Comparison of ENCODE assay signal across 23 cellular contexts in genomic region chr9:83449166-83449565, GRCh38.
DNase-seq lines count a peak whose midpoint lies in the region; ATAC-seq and TF ChIP-seq lines count a peak whose summit lies in the region.
"Had no signal": no experiment of that assay in that cellular context is flagged by ENCODE, and none has a peak within 500 bp of the region (broad histone marks: within the 10 kb centered on the region; RNA-seq: fewer than 3 reads in every experiment).

No MANE protein-coding gene starts in this region.

- H3K4me1 Mint-ChIP-seq in neural crest cell, result peaks cover 3% of the 10 kb centered on the region
- H3K4me1 Mint-ChIP-seq in MCF 10A (ENCODE audit: insufficient read depth, unreplicated experiment), result peaks cover 7% of the 10 kb centered on the region
- H3K4me1 Mint-ChIP-seq: activated CD4-positive, alpha-beta T cell treated with anti-CD3 and anti-CD28 coated beads, Interleukin-2, amount 10 ng/mL, durations not matched to agents 7 days and 5 days had no signal

- TF ChIP-seq CTCF in BE2C (IDR thresholded peaks at IDR 0.05; ENCODE audit: low read depth, low read length) (no peak), left ventricle myocardium inferior (IDR thresholded peaks at IDR 0.05; ENCODE audit: borderline replicate concordance) (no peak), neural crest cell (conservative IDR thresholded peaks at IDR 0.05) (no peak), MCF 10A (IDR thresholded peaks at IDR 0.05; ENCODE audit: unreplicated experiment) (no peak)

- DNase-seq in BE2C (peak; percentile 33), SK-N-DZ (ENCODE audit: low spot score) (peak; percentile 10), left ventricle myocardium inferior (peak; percentile 36), neural crest cell (ENCODE audit: low read depth, low spot score) (no peak), NCI-H510A treated with DMSO at 0.1 percent for 48 hours (lab: John Stamatoyannopoulos, UW) (no peak), MCF 10A (ENCODE audit: unreplicated experiment) (no peak), NCI-H2107 (lab: John Stamatoyannopoulos, UW) (no peak)
- DNase-seq: activated CD4-positive, alpha-beta T cell treated with anti-CD3 and anti-CD28 coated beads, Interleukin-2, amount 10 ng/mL, durations not matched to agents 7 days and 5 days; activated CD8-positive, alpha-beta memory T cell treated with anti-CD3 and anti-CD28 coated beads, Interleukin-2, amount 50 U/mL, for 48 hours; activated naive CD4-positive, alpha-beta T cell treated with Interleukin-2 at 50 U/mL for 16 hours; CD8-positive, alpha-beta T cell; effector memory CD8-positive, alpha-beta T cell; hypothalamus; IMR-90; islet precursor cell; MM.1S; NCI-H146; NCI-H2227 treated with DMSO at 0.1 percent for 48 hours; psoas muscle had no signal

- H3K9me3 Mint-ChIP-seq in neural crest cell, result no peaks in the 10 kb centered on the region
- no peaks in the 10 kb centered on the region for H3K9me3 Mint-ChIP-seq in MCF 10A (ENCODE audit: unreplicated experiment)
- H3K9me3 Mint-ChIP-seq: activated CD4-positive, alpha-beta T cell treated with anti-CD3 and anti-CD28 coated beads, Interleukin-2, amount 10 ng/mL, durations not matched to agents 7 days and 5 days; CD8-positive, alpha-beta T cell; effector memory CD8-positive, alpha-beta T cell; neural progenitor cell; T-helper 1 cell treated with Interleukin-12 subunit alpha and Interleukin-12 subunit beta and Interleukin-4 antibody, amounts not matched to agents 30 μg/mL and 1 μg/mL, for 36 hours had no signal

- POLR2A ChIA-PET in MCF 10A (lab: Yijun Ruan, JAX), result no interaction called here

- no peak for ATAC-seq in GM21515 (IDR thresholded peaks at IDR 0.05; ENCODE audit: unreplicated experiment)
- ATAC-seq: CD8-positive, alpha-beta T cell; effector memory CD8-positive, alpha-beta T cell; psoas muscle had no signal

- intact Hi-C loops in left ventricle myocardium inferior (cut with micrococcal nuclease), result no loop called here
- intact Hi-C loops in MCF 10A (cut with micrococcal nuclease), result no loop called here

- peak overlapping the region; percentile 93 for H3K27ac Mint-ChIP-seq in neural crest cell (ENCODE audit: unreplicated experiment)
- H3K27ac Mint-ChIP-seq in MCF 10A (ENCODE audit: low read depth, unreplicated experiment), result no peak overlapping the region
- H3K27ac Mint-ChIP-seq: activated CD4-positive, alpha-beta T cell treated with anti-CD3 and anti-CD28 coated beads, Interleukin-2, amount 10 ng/mL, durations not matched to agents 7 days and 5 days; CD8-positive, alpha-beta T cell; effector memory CD8-positive, alpha-beta T cell; T-helper 1 cell treated with Interleukin-12 subunit alpha and Interleukin-12 subunit beta and Interleukin-4 antibody, amounts not matched to agents 30 μg/mL and 1 μg/mL, for 36 hours had no signal

- H3K27me3 Mint-ChIP-seq in neural crest cell (ENCODE audit: low read depth) (no peaks in the 10 kb centered on the region), MCF 10A (ENCODE audit: insufficient read depth, unreplicated experiment) (no peaks in the 10 kb centered on the region)
- H3K27me3 Mint-ChIP-seq: activated CD4-positive, alpha-beta T cell treated with anti-CD3 and anti-CD28 coated beads, Interleukin-2, amount 10 ng/mL, durations not matched to agents 7 days and 5 days; effector memory CD8-positive, alpha-beta T cell had no signal

- peak overlapping the region; percentile 78 for H3K27ac ChIP-seq in left ventricle myocardium inferior (replicated peaks)
- H3K27ac ChIP-seq: ascending aorta, neural progenitor cell, psoas muscle had no signal

- H3K36me3 Mint-ChIP-seq in neural crest cell (ENCODE audit: low read depth) (no peaks in the 10 kb centered on the region), MCF 10A (ENCODE audit: insufficient read depth, unreplicated experiment) (no peaks in the 10 kb centered on the region)
- H3K36me3 Mint-ChIP-seq: CD8-positive, alpha-beta T cell; neural progenitor cell had no signal

- H3K4me3 ChIP-seq in BE2C (ENCODE audit: low read depth, low read length), result no peak overlapping the region
- no peak overlapping the region for H3K4me3 ChIP-seq in left ventricle myocardium inferior
- H3K4me3 ChIP-seq: ascending aorta, neural progenitor cell, psoas muscle had no signal

- BruUV-seq in MCF 10A (replicated peaks; lab: Mats Ljungman, UMichigan), result no TSS peak

- H3K36me3 ChIP-seq in BE2C, result peaks cover 5% of the 10 kb centered on the region; the same call in 1 of the 2 replicates
- H3K36me3 ChIP-seq in left ventricle myocardium inferior, result no peaks in the 10 kb centered on the region
- H3K36me3 ChIP-seq: ascending aorta, neural progenitor cell had no signal

- H3K4me1 ChIP-seq in BE2C (peaks cover 37% of the 10 kb centered on the region), left ventricle myocardium inferior (peaks cover 59% of the 10 kb centered on the region)
- H3K4me1 ChIP-seq: neural progenitor cell, psoas muscle had no signal

- no peaks in the 10 kb centered on the region for H3K27me3 ChIP-seq in BE2C
- no peaks in the 10 kb centered on the region for H3K27me3 ChIP-seq in left ventricle myocardium inferior (ENCODE audit: low read depth)
- H3K27me3 ChIP-seq: ascending aorta, neural progenitor cell had no signal

- no peak overlapping the region for H3K4me3 Mint-ChIP-seq in neural crest cell
- no peak overlapping the region for H3K4me3 Mint-ChIP-seq in MCF 10A (ENCODE audit: unreplicated experiment)
- H3K4me3 Mint-ChIP-seq: activated CD4-positive, alpha-beta T cell treated with anti-CD3 and anti-CD28 coated beads, Interleukin-2, amount 10 ng/mL, durations not matched to agents 7 days and 5 days; CD8-positive, alpha-beta T cell; effector memory CD8-positive, alpha-beta T cell; neural progenitor cell; T-helper 1 cell treated with Interleukin-12 subunit alpha and Interleukin-12 subunit beta and Interleukin-4 antibody, amounts not matched to agents 30 μg/mL and 1 μg/mL, for 36 hours had no signal

- H3K9me3 ChIP-seq in BE2C (no peaks in the 10 kb centered on the region; the same call in 1 of the 2 replicates), left ventricle myocardium inferior (replicated peaks) (no peaks in the 10 kb centered on the region)
- H3K9me3 ChIP-seq: ascending aorta, psoas muscle had no signal

- CTCF ChIA-PET in MCF 10A (lab: Yijun Ruan, JAX), result interaction anchor here (1.0 to 1.7 kb wide), 2 partner anchors 9 to 229 kb away, joined by 3 to 5 read pairs; no protein-coding TSS in a partner anchor

Comparison
In these comparisons a context has a peak if more than half of its experiments do, and no peak if none do; other contexts are left out.
1. DNase-seq: peak in BE2C (single experiment), SK-N-DZ (single experiment) and left ventricle myocardium inferior (single experiment); none in neural crest cell (single experiment), NCI-H510A treated with DMSO at 0.1 percent for 48 hours (single experiment), MCF 10A (single experiment) and NCI-H2107 (single experiment).